25 cellular contexts compared by ENCODE assay signal in the genomic region with DNA sequence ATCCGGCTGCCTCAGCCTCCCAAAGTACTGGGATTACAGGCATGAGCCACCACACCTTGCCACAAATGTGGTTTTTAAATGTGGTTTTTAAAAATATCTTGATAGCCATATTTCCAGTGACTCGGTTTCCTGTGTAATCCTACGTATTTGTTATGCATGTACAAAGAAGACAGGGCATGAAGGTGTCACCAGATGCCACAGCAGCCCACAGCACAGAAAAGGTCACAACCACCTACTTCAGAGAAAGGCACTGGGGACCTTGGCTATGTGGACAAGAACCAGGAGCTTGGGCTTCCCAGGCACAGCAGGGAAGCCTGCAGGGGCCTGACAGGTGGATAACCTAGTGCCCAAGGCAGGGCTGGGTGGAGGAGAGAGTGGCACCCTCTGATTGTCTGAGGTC. TPM values are rescaled to one million over a fixed set of nuclear protein-coding genes. Genes with fewer than 3 reads are reported as not detected.
A peak's percentile ranks its signal among the peaks of the same experiment; 100 is the strongest.
DNase-seq lines count a peak whose midpoint lies in the region; ATAC-seq and TF ChIP-seq lines count a peak whose summit lies in the region.
"Had no signal": no experiment of that assay in that cellular context is flagged by ENCODE, and none has a peak within 500 bp of the region (broad histone marks: within the 10 kb centered on the region; RNA-seq: fewer than 3 reads in every experiment).

No MANE protein-coding gene starts in this region.

- peak overlapping the region; percentile 2 for H2AK5ac ChIP-seq in mesenchymal stem cell (ENCODE audit: low read length, severe bottlenecking)

- no peaks in the 10 kb centered on the region for H3K9me3 ChIP-seq in mesenchymal stem cell (ENCODE audit: control insufficient read depth, low read length)
- H3K9me3 ChIP-seq: heart left ventricle, lower lobe of right lung, mucosa of descending colon, pancreas, SJCRH30 had no signal

- peaks cover 92% of the 10 kb centered on the region for H3K4me1 Mint-ChIP-seq in activated naive CD4-positive, alpha-beta T cell treated with anti-CD3 and anti-CD28 coated beads, Interleukin-2, amount 10 ng/mL, durations not matched to agents 7 days and 5 days
- H3K4me1 Mint-ChIP-seq in activated CD4-positive, alpha-beta memory T cell treated with anti-CD3 and anti-CD28 coated beads for 36 hours (ENCODE audit: low read depth): peaks cover 54% of the 10 kb centered on the region
- peaks cover 26% of the 10 kb centered on the region for H3K4me1 Mint-ChIP-seq in mesothelial cell of epicardium

- H3K23ac ChIP-seq in mesenchymal stem cell (ENCODE audit: low read length in 2 of 2): no peak overlapping the region

- no peak overlapping the region for H3K4ac ChIP-seq in mesenchymal stem cell (ENCODE audit: low read depth in 1 of 2, low read length in 2 of 2)

- no peak overlapping the region for H2AFZ ChIP-seq in mesenchymal stem cell (ENCODE audit: low read depth, low read length)

- H3K9ac ChIP-seq in mesenchymal stem cell (ENCODE audit: low read length): no peak overlapping the region

- H3K4me3 ChIP-seq in mesenchymal stem cell (ENCODE audit: insufficient read depth in 1 of 2, low read depth in 1 of 2, low read length in 2 of 2): no peak overlapping the region
- H3K4me3 ChIP-seq: heart left ventricle, lower lobe of right lung, mucosa of descending colon, pancreas, SJCRH30 had no signal

- H3K27me3 ChIP-seq in mesenchymal stem cell (ENCODE audit: control insufficient read depth in 1 of 2, insufficient read depth in 1 of 2, low read length in 2 of 2): no peaks in the 10 kb centered on the region
- H3K27me3 ChIP-seq: heart left ventricle, pancreas, SJCRH30 had no signal

- DNase-seq in activated naive CD4-positive, alpha-beta T cell treated with anti-CD3 and anti-CD28 coated beads, Interleukin-2, amount 10 ng/mL, durations not matched to agents 7 days and 5 days: peak; percentile 44
- DNase-seq in activated naive CD4-positive, alpha-beta T cell treated with anti-CD3 and anti-CD28 coated beads, Interleukin-2, amount 50 U/mL, for 16 hours: no peak
- peak; percentile 0 for DNase-seq in ELF-1 (ENCODE audit: low read depth, low spot score)
- DNase-seq in activated CD4-positive, alpha-beta memory T cell treated with anti-CD3 and anti-CD28 coated beads for 36 hours: peak; percentile 61
- no peak for DNase-seq in mesenchymal stem cell
- no peak for DNase-seq in mesothelial cell of epicardium (ENCODE audit: low spot score in 2 of 2, unreplicated experiment in 2 of 2)
- DNase-seq in KBM-7: no peak
- DNase-seq: activated CD4-positive, CD25-positive, alpha-beta regulatory T cell treated with anti-CD3 and anti-CD28 coated beads, Interleukin-2, amount 50 U/mL, for 72 hours; C1 segment of cervical spinal cord; cortex of kidney; DND-41; heart left ventricle; kidney glomerular epithelial cell; lower lobe of right lung; mucosa of descending colon; NCI-H1436; NCI-H345; nephron progenitor cell; pancreas; SJCRH30 had no signal

- H4K8ac ChIP-seq in mesenchymal stem cell (ENCODE audit: low read length): no peak overlapping the region

- no peaks in the 10 kb centered on the region for H3K36me3 ChIP-seq in mesenchymal stem cell (ENCODE audit: control insufficient read depth in 1 of 2, insufficient read depth in 2 of 2, low read depth in 1 of 2, low read length in 2 of 2)
- H3K36me3 ChIP-seq: heart left ventricle, lower lobe of right lung, pancreas, SJCRH30 had no signal

- intact Hi-C loops in activated CD4-positive, alpha-beta memory T cell treated with anti-CD3 and anti-CD28 coated beads for 36 hours (cut with micrococcal nuclease): no loop called here

- in situ Hi-C loops in KBM-7 (cut with MboI; ENCODE audit: low pct_unique_long_range_greater_than_20kb, low sequenced_read_pairs): no loop called here

- peak overlapping the region; percentile 45 for H4K91ac ChIP-seq in mesenchymal stem cell (ENCODE audit: low read length)

- WGBS in mesenchymal stem cell: 88% methylated on average over 3 of the region's 3 CpGs

- peak overlapping the region; percentile 78 for H3K27ac Mint-ChIP-seq in activated naive CD4-positive, alpha-beta T cell treated with anti-CD3 and anti-CD28 coated beads, Interleukin-2, amount 10 ng/mL, durations not matched to agents 7 days and 5 days
- H3K27ac Mint-ChIP-seq in activated CD4-positive, alpha-beta memory T cell treated with anti-CD3 and anti-CD28 coated beads for 36 hours: peak overlapping the region; percentile 10
- H3K27ac Mint-ChIP-seq in mesothelial cell of epicardium: no peak overlapping the region

- no peak for TF ChIP-seq CTCF in mesothelial cell of epicardium (IDR thresholded peaks at IDR 0.05; ENCODE audit: unreplicated experiment)

- H3K14ac ChIP-seq in mesenchymal stem cell (ENCODE audit: low read length in 2 of 2): no peak overlapping the region

- H3K4me3 Mint-ChIP-seq in activated naive CD4-positive, alpha-beta T cell treated with anti-CD3 and anti-CD28 coated beads, Interleukin-2, amount 10 ng/mL, durations not matched to agents 7 days and 5 days: no peak overlapping the region
- H3K4me3 Mint-ChIP-seq in activated CD4-positive, alpha-beta memory T cell treated with anti-CD3 and anti-CD28 coated beads for 36 hours: no peak overlapping the region
- H3K4me3 Mint-ChIP-seq in mesothelial cell of epicardium: no peak overlapping the region
- H3K4me3 Mint-ChIP-seq: nephron progenitor cell had no signal

- CTCF ChIA-PET in activated naive CD4-positive, alpha-beta T cell treated with anti-CD3 and anti-CD28 coated beads, Interleukin-2, amount 10 ng/mL, durations not matched to agents 7 days and 5 days (lab: Charles Lee): no interaction called here
- CTCF ChIA-PET in activated CD4-positive, alpha-beta memory T cell treated with anti-CD3 and anti-CD28 coated beads for 36 hours (lab: Charles Lee): interaction anchor here (0.9 to 1.5 kb wide), 3 partner anchors 440 to 444 kb away, joined by 3 to 4 read pairs (median 4); no protein-coding TSS in a partner anchor

- no peaks in the 10 kb centered on the region for H3K36me3 Mint-ChIP-seq in activated naive CD4-positive, alpha-beta T cell treated with anti-CD3 and anti-CD28 coated beads, Interleukin-2, amount 10 ng/mL, durations not matched to agents 7 days and 5 days
- no peaks in the 10 kb centered on the region for H3K36me3 Mint-ChIP-seq in activated CD4-positive, alpha-beta memory T cell treated with anti-CD3 and anti-CD28 coated beads for 36 hours
- no peaks in the 10 kb centered on the region for H3K36me3 Mint-ChIP-seq in mesothelial cell of epicardium

- POLR2A ChIA-PET in activated CD4-positive, alpha-beta memory T cell treated with anti-CD3 and anti-CD28 coated beads for 36 hours (lab: Charles Lee): interaction anchor here (3.1 kb wide), 1 partner anchor 14 kb away, joined by 12 read pairs; no protein-coding TSS in a partner anchor

- peak overlapping the region; percentile 30 to 37 for H3K18ac ChIP-seq in mesenchymal stem cell (ENCODE audit: low read depth in 1 of 2, low read length in 2 of 2)

- H3K4me1 ChIP-seq in mesenchymal stem cell (ENCODE audit: control insufficient read depth, insufficient read depth, low read depth, low read length): peaks cover 6% of the 10 kb centered on the region

- no peak overlapping the region for H3K4me2 ChIP-seq in mesenchymal stem cell (ENCODE audit: low read length, poor library complexity, severe bottlenecking)

- H2BK15ac ChIP-seq in mesenchymal stem cell (ENCODE audit: low read depth, poor library complexity, severe bottlenecking): no peak overlapping the region

- H2BK120ac ChIP-seq in mesenchymal stem cell (ENCODE audit: low read depth, low read length): no peak overlapping the region

- no peak overlapping the region for H2BK5ac ChIP-seq in mesenchymal stem cell (ENCODE audit: low read depth, low read length, poor library complexity, severe bottlenecking)

- H3K27ac ChIP-seq in mesenchymal stem cell (ENCODE audit: low read length, poor library complexity, severe bottlenecking): no peak overlapping the region
- H3K27ac ChIP-seq: heart left ventricle, lower lobe of right lung, pancreas, SJCRH30 had no signal

- no peak for ATAC-seq in HG02852 (IDR thresholded peaks at IDR 0.05; ENCODE audit: unreplicated experiment)
- ATAC-seq: HCT116, heart left ventricle, mucosa of descending colon, pancreas had no signal

- no peaks in the 10 kb centered on the region for H3K79me1 ChIP-seq in mesenchymal stem cell (replicated peaks; ENCODE audit: low read length, poor library complexity, severe bottlenecking)

- H2BK12ac ChIP-seq in mesenchymal stem cell (ENCODE audit: low read length in 2 of 2): no peak overlapping the region

- H3K9me3 Mint-ChIP-seq in activated naive CD4-positive, alpha-beta T cell treated with anti-CD3 and anti-CD28 coated beads, Interleukin-2, amount 10 ng/mL, durations not matched to agents 7 days and 5 days: peaks cover 1% of the 10 kb centered on the region
- H3K9me3 Mint-ChIP-seq in activated CD4-positive, alpha-beta memory T cell treated with anti-CD3 and anti-CD28 coated beads for 36 hours: no peaks in the 10 kb centered on the region
- H3K9me3 Mint-ChIP-seq in mesothelial cell of epicardium: no peaks in the 10 kb centered on the region

- H3K27me3 Mint-ChIP-seq in activated naive CD4-positive, alpha-beta T cell treated with anti-CD3 and anti-CD28 coated beads, Interleukin-2, amount 10 ng/mL, durations not matched to agents 7 days and 5 days: peaks cover 11% of the 10 kb centered on the region
- H3K27me3 Mint-ChIP-seq in activated CD4-positive, alpha-beta memory T cell treated with anti-CD3 and anti-CD28 coated beads for 36 hours: no peaks in the 10 kb centered on the region
- no peaks in the 10 kb centered on the region for H3K27me3 Mint-ChIP-seq in mesothelial cell of epicardium (ENCODE audit: low read depth)

RNA-seq across cellular contexts. Expression of a gene that starts 38.0 kb away (rescaled TPM):
- not detected for total RNA-seq in activated CD4-positive, alpha-beta memory T cell treated with anti-CD3 and anti-CD28 coated beads for 36 hours
- 0.03 TPM for polyA plus RNA-seq in mesenchymal stem cell (2013, experiment 1 of 2)
- polyA plus RNA-seq in mesenchymal stem cell (2013, experiment 2 of 2): 0.04 TPM
- 0.23 to 0.87 TPM (median 0.69 TPM) in 3 replicates for total RNA-seq in mesothelial cell of epicardium
- total RNA-seq: heart left ventricle, HT1080, lower lobe of right lung, mucosa of descending colon, pancreas, SJCRH30, temporal lobe, ureter had no signal
- polyA plus RNA-seq: heart left ventricle, pancreas had no signal

RNA-seq across cellular contexts. Expression of a gene that starts 43.1 kb away (rescaled TPM):
- total RNA-seq in activated CD4-positive, alpha-beta memory T cell treated with anti-CD3 and anti-CD28 coated beads for 36 hours: 10 to 100 TPM; 59.9 to 64.6 TPM
- 38.5 TPM for polyA plus RNA-seq in mesenchymal stem cell (2013, experiment 1 of 2)
- 39.6 TPM for polyA plus RNA-seq in mesenchymal stem cell (2013, experiment 2 of 2)
- 30.7 to 33.3 TPM (median 33.0 TPM) in 3 replicates for total RNA-seq in mesothelial cell of epicardium

RNA-seq across cellular contexts. Expression of a gene that starts 59.1 kb away (rescaled TPM):
- total RNA-seq in activated CD4-positive, alpha-beta memory T cell treated with anti-CD3 and anti-CD28 coated beads for 36 hours: 10 to 100 TPM; 14.1 to 15.7 TPM
- 11.6 TPM for polyA plus RNA-seq in mesenchymal stem cell (2013, experiment 1 of 2)
- 11.6 TPM for polyA plus RNA-seq in mesenchymal stem cell (2013, experiment 2 of 2)
- total RNA-seq in mesothelial cell of epicardium: 24.5 to 26.2 TPM (median 24.6 TPM) in 3 replicates

Comparison
In these comparisons a context has a peak if more than half of its experiments do, and no peak if none do; other contexts are left out.
1. DNase-seq: peak in activated naive CD4-positive, alpha-beta T cell treated with anti-CD3 and anti-CD28 coated beads, Interleukin-2, amount 10 ng/mL, durations not matched to agents 7 days and 5 days (single experiment), ELF-1 (single experiment) and activated CD4-positive, alpha-beta memory T cell treated with anti-CD3 and anti-CD28 coated beads for 36 hours (single experiment); none in activated naive CD4-positive, alpha-beta T cell treated with anti-CD3 and anti-CD28 coated beads, Interleukin-2, amount 50 U/mL, for 16 hours (single experiment), mesenchymal stem cell (single experiment), mesothelial cell of epicardium (0 of 2) and KBM-7 (single experiment).